8 cellular contexts compared by ENCODE assay signal in the genomic region with DNA sequence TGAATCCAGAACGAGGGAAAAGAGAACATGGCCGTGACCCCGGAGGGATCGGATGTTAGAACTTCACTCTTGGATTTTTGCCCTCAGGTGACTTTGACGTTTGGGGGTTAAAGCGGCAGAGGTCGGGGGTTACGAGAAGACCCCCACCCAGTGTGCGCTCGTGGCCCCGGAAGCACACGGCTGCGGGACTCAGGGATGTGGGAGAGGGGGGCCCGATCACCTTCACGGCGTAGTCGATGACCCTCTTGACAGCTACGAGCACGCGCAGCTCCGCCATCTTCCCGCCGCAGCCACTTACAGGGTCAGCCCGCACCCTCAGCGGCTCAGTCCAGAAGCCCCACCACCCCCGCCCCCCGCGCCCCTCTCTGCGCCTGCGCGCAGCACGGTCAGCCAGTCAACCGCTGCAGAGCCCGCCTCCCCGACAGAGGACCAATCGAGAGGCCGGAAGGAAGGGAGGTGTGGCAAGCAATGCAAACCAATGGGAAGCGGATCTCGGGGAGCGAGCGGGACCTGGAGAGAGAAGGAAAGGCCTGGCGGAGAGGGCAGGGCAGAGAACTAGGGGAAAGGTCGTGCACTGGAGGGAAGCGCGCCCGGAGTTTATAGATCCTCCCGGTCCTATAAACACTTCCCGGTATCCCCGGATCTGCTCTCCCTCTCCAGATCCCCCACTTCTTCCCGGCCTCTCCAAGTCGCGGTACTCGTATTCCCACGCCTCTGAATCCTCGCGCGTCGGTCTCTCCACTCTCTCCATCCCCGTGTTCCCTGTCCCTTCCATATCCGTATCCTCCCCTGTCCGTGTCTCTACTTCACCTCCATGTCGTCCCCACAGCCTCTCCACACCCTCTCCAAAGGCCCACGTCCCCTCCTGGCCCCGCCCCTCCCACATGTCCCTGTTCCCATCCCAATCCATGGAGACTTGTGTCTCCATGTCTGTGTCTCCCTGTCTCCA. TPM values are rescaled to one million over a fixed set of nuclear protein-coding genes. Genes with fewer than 3 reads are reported as not detected.
DNase-seq lines count a peak whose midpoint lies in the region; ATAC-seq and TF ChIP-seq lines count a peak whose summit lies in the region.

A gene (minus strand): TSS at position 339 of the 949 bp plus-strand sequence. CDS start 62 bp downstream, at position 277.

- H3K27ac Mint-ChIP-seq in progenitor cell of endocrine pancreas, result peak within 1 kb of the TSS; percentile 100

- no peak for TF ChIP-seq CTCF in DND-41 (IDR thresholded peaks at IDR 0.05; ENCODE audit: borderline replicate concordance, extremely low read depth, low read length, poor library complexity, severe bottlenecking)
- TF ChIP-seq CTCF in left ventricle myocardium inferior (IDR thresholded peaks at IDR 0.05; ENCODE audit: borderline replicate concordance), result no peak
- TF ChIP-seq CTCF in progenitor cell of endocrine pancreas (IDR thresholded peaks at IDR 0.05; ENCODE audit: unreplicated experiment), result no peak
- TF ChIP-seq CTCF in upper lobe of left lung (IDR thresholded peaks at IDR 0.05), result peak in 1 of 6 experiments; percentile 10

- peak within 1 kb of the TSS; percentile 83 for H3K9ac ChIP-seq in DND-41 (ENCODE audit: low read depth, low read length)

- peaks cover 38% of the 10 kb centered on the region for H3K4me1 Mint-ChIP-seq in progenitor cell of endocrine pancreas (ENCODE audit: low read depth)

- peaks cover 13% of the 10 kb centered on the region for H3K27me3 Mint-ChIP-seq in progenitor cell of endocrine pancreas

- ATAC-seq in DND-41 (ENCODE audit: insufficient read depth, low read depth), result peak; percentile 79
- peak; percentile 89 to 93 for ATAC-seq in upper lobe of left lung (ENCODE audit: low FRiP score in 2 of 2)

- H3K4me2 ChIP-seq in DND-41 (ENCODE audit: insufficient read depth, low read length), result peak within 1 kb of the TSS; percentile 88

- H3K27ac ChIP-seq in DND-41 (ENCODE audit: low read length) (peak within 1 kb of the TSS; percentile 97), left ventricle myocardium inferior (replicated peaks) (peak within 1 kb of the TSS; percentile 97), upper lobe of left lung (peak within 1 kb of the TSS; percentile 88 to 99 (median 92))

- H3K9me3 Mint-ChIP-seq in progenitor cell of endocrine pancreas (ENCODE audit: low read depth), result no peaks in the 10 kb centered on the region

- no peaks in the 10 kb centered on the region for H3K27me3 ChIP-seq in DND-41 (ENCODE audit: insufficient read depth, low read length, poor library complexity)
- no peaks in the 10 kb centered on the region for H3K27me3 ChIP-seq in left ventricle myocardium inferior (ENCODE audit: low read depth)
- H3K27me3 ChIP-seq in upper lobe of left lung, result no peaks in the 10 kb centered on the region

- peak; percentile 98 for DNase-seq in DND-41
- DNase-seq in H4 (ENCODE audit: low spot score), result peak; percentile 100
- DNase-seq in MV-4-11 (lab: John Stamatoyannopoulos, UW), result peak; percentile 99
- peak; percentile 76 to 98 (median 91) for DNase-seq in T-helper 2 cell
- DNase-seq in amygdala (lab: John Stamatoyannopoulos, UW), result peak; percentile 57 to 99 (median 96)
- peak; percentile 98 for DNase-seq in left ventricle myocardium inferior
- DNase-seq in progenitor cell of endocrine pancreas (ENCODE audit: low spot score, unreplicated experiment), result peak; percentile 92
- DNase-seq in upper lobe of left lung, result peak; percentile 95 to 99

- intact Hi-C loops in left ventricle myocardium inferior (cut with micrococcal nuclease), result no loop called here

- no peaks in the 10 kb centered on the region for H3K9me3 ChIP-seq in DND-41 (ENCODE audit: insufficient read depth, low read length, severe bottlenecking)
- no peaks in the 10 kb centered on the region for H3K9me3 ChIP-seq in left ventricle myocardium inferior (replicated peaks)
- H3K9me3 ChIP-seq in upper lobe of left lung, result no peaks in the 10 kb centered on the region

- H3K36me3 ChIP-seq in DND-41 (ENCODE audit: insufficient read depth, low read length) (peaks cover 4% of the 10 kb centered on the region; the same call in 1 of the 2 replicates), left ventricle myocardium inferior (no peaks in the 10 kb centered on the region), upper lobe of left lung (no peaks in the 10 kb centered on the region)

- H4K20me1 ChIP-seq in DND-41 (ENCODE audit: insufficient read depth, low read length), result peaks cover 11% of the 10 kb centered on the region

- TF ChIP-seq POLR2A in upper lobe of left lung (IDR thresholded peaks at IDR 0.05), result peak; percentile 26 to 94 (median 58)

- peaks cover 55% of the 10 kb centered on the region for H3K4me1 ChIP-seq in DND-41 (ENCODE audit: insufficient read depth, low read length)
- H3K4me1 ChIP-seq in left ventricle myocardium inferior, result peaks cover 55% of the 10 kb centered on the region
- peaks cover 21 to 45% (median 25%) of the 10 kb centered on the region in 4 donors for H3K4me1 ChIP-seq in upper lobe of left lung

- peak in 1 of 4 donors; percentile 5 for TF ChIP-seq EP300 in upper lobe of left lung (IDR thresholded peaks at IDR 0.05)

- WGBS in upper lobe of left lung, 2 donors, result 0 to 1% methylated on average over 36 to 63 of the region's 64 CpGs

- peak within 1 kb of the TSS; percentile 71 to 88 for H3K4me3 ChIP-seq in DND-41 (ENCODE audit: low read depth in 1 of 2, low read length in 2 of 2)
- peak within 1 kb of the TSS; percentile 86 for H3K4me3 ChIP-seq in left ventricle myocardium inferior
- H3K4me3 ChIP-seq in upper lobe of left lung, result peak within 1 kb of the TSS; percentile 64 to 86 (median 76)

- peaks cover 42% of the 10 kb centered on the region for H3K79me2 ChIP-seq in DND-41 (ENCODE audit: insufficient read depth, low read length)

- no peaks in the 10 kb centered on the region for H3K36me3 Mint-ChIP-seq in progenitor cell of endocrine pancreas (ENCODE audit: insufficient read depth)

- H2AFZ ChIP-seq in DND-41 (ENCODE audit: low read depth, low read length), result peak within 1 kb of the TSS; percentile 93

- peak within 1 kb of the TSS; percentile 96 for H3K4me3 Mint-ChIP-seq in progenitor cell of endocrine pancreas (ENCODE audit: low read depth)

RNA-seq across cellular contexts. Expression of the gene that starts here (rescaled TPM):
- 397 and 449 TPM in 2 replicates for total RNA-seq in H4 (2014; rRNA removed; shearing (Covaris generic))
- total RNA-seq in left ventricle myocardium inferior (365 TPM), progenitor cell of endocrine pancreas (63.2 and 69.5 TPM in 2 replicates), upper lobe of left lung (100 to 1,000 TPM in 1 of 6 donors, 10 to 100 TPM in 5; 59.7 to 102 (median 86.6) TPM)

Comparison
In these comparisons a context has a peak if more than half of its experiments do, and no peak if none do; other contexts are left out.
1. Peak in every context shown above with its lines: DNase-seq, ATAC-seq, H3K4me3 ChIP-seq and H3K27ac ChIP-seq.